Comparison of ENCODE assay signal across 1 cellular context in genomic region chr17:5419959-5420653, GRCh38.
TF ChIP-seq lines count a peak whose summit lies in the region.

Gene RPAIN (plus strand): TSS chr17:5420182. CDS start chr17:5420211, 29 bp downstream.

TF ChIP-seq in HepG2, 621 proteins besides CTCF, POLR2A, EP300 and RAD21 (continued from another document and continues in another):
- TF ChIP-seq PRPF4 (IDR thresholded peaks at IDR 0.05; ENCODE audit: low read depth, low read length, poor library complexity, severe bottlenecking) (no peak), ZNF781 (CRISPR knock-in tag; IDR thresholded peaks at IDR 0.05; ENCODE audit: borderline replicate concordance, not compliant biosample characterization) (no peak), KDM5B (CRISPR knock-in tag; IDR thresholded peaks at IDR 0.05; ENCODE audit: borderline replicate concordance) (peak; percentile 91), GABPB1 (CRISPR knock-in tag; IDR thresholded peaks at IDR 0.05) (peak; percentile 45), ZNF564 (CRISPR knock-in tag; IDR thresholded peaks at IDR 0.05) (0 out of 2 replicates have a peak, but pooled peaks have one; percentile 62), NR2F1 (CRISPR knock-in tag; IDR thresholded peaks at IDR 0.05) (0 out of 4 replicates have a peak, but pooled peaks of 1 of the 2 experiments have one; percentile 8), ZBTB8A (CRISPR knock-in tag; IDR thresholded peaks at IDR 0.05; ENCODE audit: borderline replicate concordance, low read depth) (no peak), SNAPC5 (CRISPR knock-in tag; IDR thresholded peaks at IDR 0.05; ENCODE audit: borderline replicate concordance) (no peak), POLR2AphosphoS5 (IDR thresholded peaks at IDR 0.05; ENCODE audit: low read depth, low read length) (peak; percentile 96), RARG (CRISPR knock-in tag; IDR thresholded peaks at IDR 0.05; ENCODE audit: low read depth) (no peak), MXD4 (CRISPR knock-in tag; IDR thresholded peaks at IDR 0.05) (peak; percentile 96), JARID2 (CRISPR knock-in tag; IDR thresholded peaks at IDR 0.05; ENCODE audit: insufficient replicate concordance) (peak; percentile 17), MYPOP (CRISPR knock-in tag; IDR thresholded peaks at IDR 0.05) (no peak; the same call in 1 of the 2 replicates), ZC3H13 (CRISPR knock-in tag; IDR thresholded peaks at IDR 0.05) (no peak), TBP (CRISPR knock-in tag; IDR thresholded peaks at IDR 0.05) (no peak), ARNTL (CRISPR knock-in tag; IDR thresholded peaks at IDR 0.05) (peak; percentile 47; the same call in 1 of the 2 replicates), CSRNP1 (CRISPR knock-in tag; IDR thresholded peaks at IDR 0.05) (no peak), ETV5 (CRISPR knock-in tag; IDR thresholded peaks at IDR 0.05; ENCODE audit: borderline replicate concordance) (no peak; the same call in 1 of the 2 replicates), ZNF616 (CRISPR knock-in tag; IDR thresholded peaks at IDR 0.05; ENCODE audit: low read depth) (no peak), CERS6 (CRISPR knock-in tag; IDR thresholded peaks at IDR 0.05) (0 out of 2 replicates have a peak, but pooled peaks have one; percentile 60), ZNF770 (CRISPR knock-in tag; IDR thresholded peaks at IDR 0.05) (no peak), MIXL1 (CRISPR knock-in tag; IDR thresholded peaks at IDR 0.05) (no peak), ERF (CRISPR knock-in tag; IDR thresholded peaks at IDR 0.05) (0 out of 2 replicates have a peak, but pooled peaks have one; percentile 51), CREB3 (CRISPR knock-in tag; IDR thresholded peaks at IDR 0.05) (no peak), ZNF12 (CRISPR knock-in tag; IDR thresholded peaks at IDR 0.05) (no peak), HDAC2 (CRISPR knock-in tag; IDR thresholded peaks at IDR 0.05) (peak; percentile 16; the same call in 1 of the 2 replicates), ZNF468 (CRISPR knock-in tag; IDR thresholded peaks at IDR 0.05) (no peak), TGIF2 (CRISPR knock-in tag; IDR thresholded peaks at IDR 0.05) (peak; percentile 56; the same call in 1 of the 2 replicates), NONO (IDR thresholded peaks at IDR 0.05) (no peak), NONO (CRISPR knock-in tag; conservative IDR thresholded peaks at IDR 0.05) (peak; percentile 51), ZNF670 (CRISPR knock-in tag; IDR thresholded peaks at IDR 0.05; ENCODE audit: borderline replicate concordance) (peak; percentile 66; the same call in 1 of the 2 replicates), HMGA1 (CRISPR knock-in tag; conservative IDR thresholded peaks at IDR 0.05) (no peak), FOXK1 (CRISPR knock-in tag; IDR thresholded peaks at IDR 0.05; ENCODE audit: borderline replicate concordance, low read depth) (peak; percentile 69; the same call in 1 of the 2 replicates), ZNF747 (CRISPR knock-in tag; IDR thresholded peaks at IDR 0.05; ENCODE audit: borderline replicate concordance) (peak; percentile 79; the same call in 1 of the 2 replicates), TEF (CRISPR knock-in tag; IDR thresholded peaks at IDR 0.05) (no peak), GATAD2A (CRISPR knock-in tag; IDR thresholded peaks at IDR 0.05) (peak; percentile 42; the same call in 1 of the 2 replicates), ZNF703 (CRISPR knock-in tag; IDR thresholded peaks at IDR 0.05; ENCODE audit: borderline replicate concordance) (peak; percentile 75; the same call in 1 of the 2 replicates), ARNT2 (CRISPR knock-in tag; IDR thresholded peaks at IDR 0.05; ENCODE audit: low read depth) (peak; percentile 61), NR3C1 (CRISPR knock-in tag; IDR thresholded peaks at IDR 0.05) (no peak), HMGXB4 (CRISPR knock-in tag; IDR thresholded peaks at IDR 0.05; ENCODE audit: borderline replicate concordance in 1 of 2, low read depth in 1 of 2) (peak; percentile 61 to 71), ZNF20 (CRISPR knock-in tag; IDR thresholded peaks at IDR 0.05) (no peak), SMAD1 (CRISPR knock-in tag; IDR thresholded peaks at IDR 0.05; ENCODE audit: borderline replicate concordance, low read depth) (no peak; the same call in 1 of the 2 replicates), KDM2A (CRISPR knock-in tag; IDR thresholded peaks at IDR 0.05; ENCODE audit: borderline replicate concordance, low read depth) (peak; percentile 81), MAF1 (CRISPR knock-in tag; IDR thresholded peaks at IDR 0.05; ENCODE audit: borderline replicate concordance) (no peak), ZNF652 (CRISPR knock-in tag; IDR thresholded peaks at IDR 0.05; ENCODE audit: borderline replicate concordance, low read depth) (no peak), ZNF883 (CRISPR knock-in tag; IDR thresholded peaks at IDR 0.05; ENCODE audit: not compliant biosample characterization) (no peak), PHF21A (CRISPR knock-in tag; IDR thresholded peaks at IDR 0.05) (no peak), HMGXB3 (CRISPR knock-in tag; IDR thresholded peaks at IDR 0.05; ENCODE audit: borderline replicate concordance) (no peak), ZZZ3 (CRISPR knock-in tag; IDR thresholded peaks at IDR 0.05; ENCODE audit: borderline replicate concordance) (no peak; the same call in 1 of the 2 replicates), ZNF674 (CRISPR knock-in tag; IDR thresholded peaks at IDR 0.05; ENCODE audit: low read depth) (0 out of 2 replicates have a peak, but pooled peaks have one; percentile 31), ZNF766 (CRISPR knock-in tag; IDR thresholded peaks at IDR 0.05; ENCODE audit: borderline replicate concordance) (no peak), ARNT (IDR thresholded peaks at IDR 0.05) (no peak), ATF5 (CRISPR knock-in tag; IDR thresholded peaks at IDR 0.05; ENCODE audit: low read depth) (peak; percentile 74; the same call in 1 of the 2 replicates), FOXO1 (CRISPR knock-in tag; IDR thresholded peaks at IDR 0.05) (peak; percentile 11; the same call in 1 of the 2 replicates), ZNF530 (CRISPR knock-in tag; IDR thresholded peaks at IDR 0.05; ENCODE audit: low read depth) (0 out of 2 replicates have a peak, but pooled peaks have one; percentile 82), ZNF225 (CRISPR knock-in tag; IDR thresholded peaks at IDR 0.05) (no peak), GLI4 (CRISPR knock-in tag; IDR thresholded peaks at IDR 0.05; ENCODE audit: borderline replicate concordance) (0 out of 2 replicates have a peak, but pooled peaks have one; percentile 12)
